ENCODE assay signal across 9 cellular contexts in the genomic region with DNA sequence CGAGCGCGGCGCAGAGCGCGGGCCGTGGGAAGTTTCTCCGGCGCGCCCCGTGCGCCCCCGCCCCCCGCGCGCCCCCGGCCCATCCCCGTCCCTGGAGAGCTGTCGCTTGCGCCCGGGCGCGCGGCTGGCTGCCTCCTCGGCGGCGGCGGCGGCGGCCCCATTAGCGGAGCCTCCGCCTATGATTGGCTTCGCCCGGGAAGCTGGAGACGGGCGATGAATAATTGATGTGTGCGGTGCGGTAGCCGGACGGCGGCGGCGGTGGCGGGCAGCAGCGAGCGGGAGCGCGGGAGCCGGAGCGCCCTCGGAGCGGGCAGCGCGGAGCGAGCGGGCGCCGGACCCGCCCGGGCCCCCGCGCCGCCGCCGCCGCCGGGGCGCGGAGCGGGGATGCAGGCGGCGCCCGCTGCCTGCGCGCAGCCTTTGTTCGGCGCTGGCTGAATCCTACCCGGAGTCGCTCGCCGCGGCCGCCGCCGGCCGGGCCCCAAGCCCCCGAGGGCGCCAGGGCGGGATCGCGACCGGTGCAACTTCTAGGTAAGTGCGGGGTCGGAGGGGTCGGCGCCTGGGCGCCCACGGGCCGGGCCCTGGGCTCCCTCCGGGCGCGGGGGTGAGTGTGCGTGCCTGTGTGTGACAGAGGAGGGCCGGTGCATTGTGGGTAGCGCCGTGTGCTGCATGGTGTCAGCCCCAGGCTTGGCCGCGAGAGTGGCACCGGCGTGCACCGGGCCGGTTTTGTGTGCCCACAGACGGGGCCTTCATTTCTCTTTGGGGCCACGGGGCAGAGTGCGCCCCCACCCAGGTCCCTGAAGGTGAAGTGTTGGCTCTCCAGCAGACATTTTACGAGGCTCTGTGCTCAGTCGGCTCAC.
A peak's percentile ranks its signal among the peaks of the same experiment; 100 is the strongest.
DNase-seq lines count a peak whose midpoint lies in the region; ATAC-seq and TF ChIP-seq lines count a peak whose summit lies in the region.
"Had no signal": no experiment of that assay in that cellular context is flagged by ENCODE, and none has a peak within 500 bp of the region (broad histone marks: within the 10 kb centered on the region; RNA-seq: fewer than 3 reads in every experiment).

No MANE protein-coding gene starts in this region.

- H3K27me3 ChIP-seq in neural cell (ENCODE audit: insufficient read depth, low read depth, low read length), result no peaks in the 10 kb centered on the region
- no peaks in the 10 kb centered on the region for H3K27me3 ChIP-seq in thoracic aorta (replicated peaks; ENCODE audit: insufficient read depth)

- ATAC-seq in GM21717 (IDR thresholded peaks at IDR 0.05; ENCODE audit: unreplicated experiment) (peak; percentile 54), esophagus mucosa (peak; percentile 48), thoracic aorta (ENCODE audit: insufficient number of reproducible peaks, low FRiP score, low read depth) (no peak)

- H3K4me1 ChIP-seq in thoracic aorta (ENCODE audit: control insufficient read depth in 1 of 2, low read depth in 2 of 2), result peaks cover 43 to 60% of the 10 kb centered on the region in 2 donors

- H3F3A ChIP-seq in neural cell (ENCODE audit: insufficient read depth, low read length, poor library complexity, severe bottlenecking), result peaks cover 4% of the 10 kb centered on the region

- DNase-seq in GM10248 (ENCODE audit: extremely low spot score), result peak; percentile 80
- peak; percentile 4 for DNase-seq in NCI-H128 (lab: John Stamatoyannopoulos, UW; ENCODE audit: unreplicated experiment)
- peak; percentile 64 for DNase-seq in activated CD8-positive, alpha-beta memory T cell treated with anti-CD3 and anti-CD28 coated beads, Interleukin-2, amount 50 U/mL, for 4 hours
- DNase-seq in thoracic aorta (ENCODE audit: low spot score), result no peak
- no peak for DNase-seq in dedifferentiated amniotic fluid mesenchymal stem cell (ENCODE audit: extremely low spot score)

- TF ChIP-seq EP300 in neural cell (conservative IDR thresholded peaks at IDR 0.05; ENCODE audit: poor library complexity, severe bottlenecking), result no peak

- POLR2A ChIA-PET in GM10248 (lab: Yijun Ruan, JAX), result interaction anchor here (1.1 kb wide), 1 partner anchor 43 kb away, joined by 4 read pairs; no protein-coding TSS in a partner anchor

- H3K9ac ChIP-seq in neural cell (ENCODE audit: low read length), result peak overlapping the region; percentile 82

- H3K27ac ChIP-seq in neural cell (ENCODE audit: low read length) (peak overlapping the region; percentile 90), thoracic aorta (peak overlapping the region; percentile 91 to 98)
- H3K27ac ChIP-seq: VCaP had no signal

- TF ChIP-seq RAD21 in neural cell (conservative IDR thresholded peaks at IDR 0.05), result peak; percentile 31

- H3K4me2 ChIP-seq in neural cell (ENCODE audit: low read length), result peak overlapping the region; percentile 94

- CTCF ChIA-PET in GM10248 (lab: Yijun Ruan, JAX), result interaction anchor here (2.2 kb wide), 1 partner anchor 40 kb away, joined by 5 read pairs; no protein-coding TSS in a partner anchor

- peaks cover 56% of the 10 kb centered on the region for H3K79me2 ChIP-seq in neural cell (replicated peaks; ENCODE audit: insufficient read depth, low read length)

- TF ChIP-seq CTCF in GM10248 (IDR thresholded peaks at IDR 0.05; ENCODE audit: control extremely low read depth, extremely low read depth, low read depth, missing control alignments) (no peak), neural cell (IDR thresholded peaks at IDR 0.05; ENCODE audit: poor library complexity, severe bottlenecking) (no peak), thoracic aorta (IDR thresholded peaks at IDR 0.05) (no peak)

- H2AFZ ChIP-seq in neural cell (ENCODE audit: low read depth, low read length), result no peak overlapping the region

- H3K9me3 ChIP-seq in neural cell (ENCODE audit: low read length), result no peaks in the 10 kb centered on the region
- no peaks in the 10 kb centered on the region for H3K9me3 ChIP-seq in thoracic aorta

- peaks cover 35% of the 10 kb centered on the region for H4K20me1 ChIP-seq in neural cell (ENCODE audit: insufficient read depth)

- H3K36me3 ChIP-seq in neural cell (ENCODE audit: insufficient read depth, low read length) (no peaks in the 10 kb centered on the region), thoracic aorta (no peaks in the 10 kb centered on the region)

- H3K9me2 ChIP-seq in neural cell (ENCODE audit: insufficient read depth, low read length), result no peaks in the 10 kb centered on the region

- peak overlapping the region; percentile 78 for H3K4me3 ChIP-seq in neural cell (ENCODE audit: low read length)
- peak overlapping the region; percentile 73 for H3K4me3 ChIP-seq in thoracic aorta

TF ChIP-seq in neural cell, 6 proteins besides CTCF, POLR2A, EP300 and RAD21:
- TF ChIP-seq TAF1 (IDR thresholded peaks at IDR 0.05; ENCODE audit: low read depth), result peak; percentile 39
- TF ChIP-seq MXI1 (conservative IDR thresholded peaks at IDR 0.05; ENCODE audit: poor library complexity, severe bottlenecking), result peak; percentile 57
- TF ChIP-seq, protein P1, sequence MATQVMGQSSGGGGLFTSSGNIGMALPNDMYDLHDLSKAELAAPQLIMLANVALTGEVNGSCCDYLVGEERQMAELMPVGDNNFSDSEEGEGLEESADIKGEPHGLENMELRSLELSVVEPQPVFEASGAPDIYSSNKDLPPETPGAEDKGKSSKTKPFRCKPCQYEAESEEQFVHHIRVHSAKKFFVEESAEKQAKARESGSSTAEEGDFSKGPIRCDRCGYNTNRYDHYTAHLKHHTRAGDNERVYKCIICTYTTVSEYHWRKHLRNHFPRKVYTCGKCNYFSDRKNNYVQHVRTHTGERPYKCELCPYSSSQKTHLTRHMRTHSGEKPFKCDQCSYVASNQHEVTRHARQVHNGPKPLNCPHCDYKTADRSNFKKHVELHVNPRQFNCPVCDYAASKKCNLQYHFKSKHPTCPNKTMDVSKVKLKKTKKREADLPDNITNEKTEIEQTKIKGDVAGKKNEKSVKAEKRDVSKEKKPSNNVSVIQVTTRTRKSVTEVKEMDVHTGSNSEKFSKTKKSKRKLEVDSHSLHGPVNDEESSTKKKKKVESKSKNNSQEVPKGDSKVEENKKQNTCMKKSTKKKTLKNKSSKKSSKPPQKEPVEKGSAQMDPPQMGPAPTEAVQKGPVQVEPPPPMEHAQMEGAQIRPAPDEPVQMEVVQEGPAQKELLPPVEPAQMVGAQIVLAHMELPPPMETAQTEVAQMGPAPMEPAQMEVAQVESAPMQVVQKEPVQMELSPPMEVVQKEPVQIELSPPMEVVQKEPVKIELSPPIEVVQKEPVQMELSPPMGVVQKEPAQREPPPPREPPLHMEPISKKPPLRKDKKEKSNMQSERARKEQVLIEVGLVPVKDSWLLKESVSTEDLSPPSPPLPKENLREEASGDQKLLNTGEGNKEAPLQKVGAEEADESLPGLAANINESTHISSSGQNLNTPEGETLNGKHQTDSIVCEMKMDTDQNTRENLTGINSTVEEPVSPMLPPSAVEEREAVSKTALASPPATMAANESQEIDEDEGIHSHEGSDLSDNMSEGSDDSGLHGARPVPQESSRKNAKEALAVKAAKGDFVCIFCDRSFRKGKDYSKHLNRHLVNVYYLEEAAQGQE (IDR thresholded peaks at IDR 0.05; ENCODE audit: borderline replicate concordance), result peak; percentile 64
- TF ChIP-seq SMC3 (conservative IDR thresholded peaks at IDR 0.05; ENCODE audit: poor library complexity), result no peak
- TF ChIP-seq POLR2AphosphoS5 (IDR thresholded peaks at IDR 0.05), result peak; percentile 60
- no peak for TF ChIP-seq EZH2 (IDR thresholded peaks at IDR 0.05; ENCODE audit: borderline replicate concordance, insufficient read depth, low read length, poor library complexity, severe bottlenecking)

Comparison
In these comparisons a context has a peak if more than half of its experiments do, and no peak if none do; other contexts are left out.
1. DNase-seq: peak in GM10248 (single experiment), NCI-H128 (single experiment) and activated CD8-positive, alpha-beta memory T cell treated with anti-CD3 and anti-CD28 coated beads, Interleukin-2, amount 50 U/mL, for 4 hours (single experiment); none in thoracic aorta (single experiment) and dedifferentiated amniotic fluid mesenchymal stem cell (single experiment).